ENCODE assay signal across 8 cellular contexts in the genomic region with DNA sequence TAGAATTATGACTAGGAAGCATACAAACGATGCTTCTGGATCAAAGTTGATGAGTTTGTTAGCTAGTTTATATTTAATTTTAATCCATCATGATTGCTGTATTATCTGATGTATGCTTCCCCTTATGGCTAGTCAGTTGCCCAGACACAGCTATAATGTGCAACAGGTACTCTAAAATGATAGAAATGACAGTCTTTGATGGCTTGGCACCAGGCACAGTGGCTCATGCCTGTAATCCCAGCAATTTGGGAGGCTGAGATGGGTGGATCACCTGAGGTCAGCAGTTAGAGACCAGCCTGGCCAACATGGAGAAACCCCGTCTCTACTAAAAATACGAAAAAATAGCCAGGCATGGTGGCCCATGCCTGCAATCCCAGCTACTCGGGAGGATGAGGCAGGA. TPM values are rescaled to one million over a fixed set of nuclear protein-coding genes. Genes with fewer than 3 reads are reported as not detected.
DNase-seq lines count a peak whose midpoint lies in the region; ATAC-seq and TF ChIP-seq lines count a peak whose summit lies in the region.
"Not testable (repeated sequence)": the region's sequence is repeated elsewhere in the genome, so short reads cannot be mapped to it uniquely, and the experiment has no call there.

No MANE protein-coding gene starts in this region.

- peak overlapping the region; percentile 99; the same call in 1 of the 3 replicates for H3K4me3 Mint-ChIP-seq in GM23338
- H3K4me3 Mint-ChIP-seq in activated T-cell treated with anti-CD3 and anti-CD28 coated beads, Interleukin-2, amount 50 U/mL, for 24 hours: peak overlapping the region; percentile 99
- H3K4me3 Mint-ChIP-seq in activated naive CD8-positive, alpha-beta T cell treated with anti-CD3 and anti-CD28 coated beads, Interleukin-2, amount 10 ng/mL, durations not matched to agents 7 days and 5 days: peak overlapping the region; percentile 99
- H3K4me3 Mint-ChIP-seq in effector memory CD8-positive, alpha-beta T cell: peak overlapping the region; percentile 97 to 98
- peak overlapping the region in 2 of 3 experiments; percentile 100 for H3K4me3 Mint-ChIP-seq in nephron
- H3K4me3 Mint-ChIP-seq in stimulated activated naive CD8-positive, alpha-beta T cell treated with anti-CD3 and anti-CD28 coated beads, Interleukin-15, amount 100 ng/mL, for 72 hours: peak overlapping the region; percentile 92 to 100

- intact Hi-C loops in PC-3 (cut with micrococcal nuclease): not testable (repeated sequence)

- H3K4me1 ChIP-seq in BLaER1 (peaks cover 23% of the 10 kb centered on the region), PC-3 (ENCODE audit: insufficient read depth, low read length) (peaks cover 20% of the 10 kb centered on the region)
- not testable (repeated sequence) for H3K4me1 ChIP-seq in GM23338 (ENCODE audit: insufficient read depth)

- H3K4me1 Mint-ChIP-seq in GM23338: not testable (repeated sequence)
- H3K4me1 Mint-ChIP-seq in activated T-cell treated with anti-CD3 and anti-CD28 coated beads, Interleukin-2, amount 50 U/mL, for 24 hours (ENCODE audit: low read depth): peaks cover 52% of the 10 kb centered on the region
- peaks cover 40% of the 10 kb centered on the region for H3K4me1 Mint-ChIP-seq in activated naive CD8-positive, alpha-beta T cell treated with anti-CD3 and anti-CD28 coated beads, Interleukin-2, amount 10 ng/mL, durations not matched to agents 7 days and 5 days
- H3K4me1 Mint-ChIP-seq in effector memory CD8-positive, alpha-beta T cell (ENCODE audit: low read depth in 2 of 2): peaks cover 17 to 27% of the 10 kb centered on the region in 2 donors
- H3K4me1 Mint-ChIP-seq in nephron: peaks cover 24% of the 10 kb centered on the region
- peaks cover 37% of the 10 kb centered on the region for H3K4me1 Mint-ChIP-seq in stimulated activated naive CD8-positive, alpha-beta T cell treated with anti-CD3 and anti-CD28 coated beads, Interleukin-15, amount 100 ng/mL, for 72 hours

- not testable (repeated sequence) for ATAC-seq in GM23338; PC-3; activated naive CD8-positive, alpha-beta T cell treated with anti-CD3 and anti-CD28 coated beads, Interleukin-2, amount 10 ng/mL, durations not matched to agents 7 days and 5 days (ENCODE audit: low read depth); effector memory CD8-positive, alpha-beta T cell (replicated peaks); stimulated activated naive CD8-positive, alpha-beta T cell treated with anti-CD3 and anti-CD28 coated beads, Interleukin-15, amount 100 ng/mL, for 72 hours

- H2AFZ ChIP-seq in GM23338; PC-3 (ENCODE audit: low read length): not testable (repeated sequence)

- H3K27ac Mint-ChIP-seq in GM23338; activated T-cell treated with anti-CD3 and anti-CD28 coated beads, Interleukin-2, amount 50 U/mL, for 24 hours; activated naive CD8-positive, alpha-beta T cell treated with anti-CD3 and anti-CD28 coated beads, Interleukin-2, amount 10 ng/mL, durations not matched to agents 7 days and 5 days; nephron: not testable (repeated sequence)
- peak overlapping the region; percentile 100 for H3K27ac Mint-ChIP-seq in effector memory CD8-positive, alpha-beta T cell
- H3K27ac Mint-ChIP-seq in stimulated activated naive CD8-positive, alpha-beta T cell treated with anti-CD3 and anti-CD28 coated beads, Interleukin-15, amount 100 ng/mL, for 72 hours: peak overlapping the region in 1 of 2 donors; percentile 67

- not testable (repeated sequence) for H3K9me3 ChIP-seq in BLaER1; PC-3 (ENCODE audit: low read length)

- not testable (repeated sequence) for BruUV-seq in PC-3 (replicated peaks; lab: Mats Ljungman, UMichigan)

- H3K36me3 ChIP-seq in BLaER1 (peaks cover 28% of the 10 kb centered on the region), GM23338 (ENCODE audit: insufficient read depth) (peaks cover 29% of the 10 kb centered on the region; the same call in 1 of the 2 replicates), PC-3 (ENCODE audit: low read depth, low read length) (peaks cover 23% of the 10 kb centered on the region)

- H3K36me3 Mint-ChIP-seq in GM23338 (ENCODE audit: low read depth) (peaks cover 59% of the 10 kb centered on the region), nephron (ENCODE audit: low read depth) (peaks cover 20% of the 10 kb centered on the region)
- peaks cover 73% of the 10 kb centered on the region for H3K36me3 Mint-ChIP-seq in activated T-cell treated with anti-CD3 and anti-CD28 coated beads, Interleukin-2, amount 50 U/mL, for 24 hours (ENCODE audit: low read depth)
- peaks cover 21% of the 10 kb centered on the region for H3K36me3 Mint-ChIP-seq in activated naive CD8-positive, alpha-beta T cell treated with anti-CD3 and anti-CD28 coated beads, Interleukin-2, amount 10 ng/mL, durations not matched to agents 7 days and 5 days
- H3K36me3 Mint-ChIP-seq in effector memory CD8-positive, alpha-beta T cell (ENCODE audit: insufficient read depth): peaks cover 58% of the 10 kb centered on the region

- H3K9me3 Mint-ChIP-seq in GM23338; activated T-cell treated with anti-CD3 and anti-CD28 coated beads, Interleukin-2, amount 50 U/mL, for 24 hours; activated naive CD8-positive, alpha-beta T cell treated with anti-CD3 and anti-CD28 coated beads, Interleukin-2, amount 10 ng/mL, durations not matched to agents 7 days and 5 days; effector memory CD8-positive, alpha-beta T cell; nephron; stimulated activated naive CD8-positive, alpha-beta T cell treated with anti-CD3 and anti-CD28 coated beads, Interleukin-15, amount 100 ng/mL, for 72 hours: not testable (repeated sequence)

- CTCF ChIA-PET in PC-3 (lab: Charles Lee): not testable (repeated sequence)

- H4K20me1 ChIP-seq in BLaER1; GM23338 (replicated peaks; ENCODE audit: insufficient read depth); PC-3 (ENCODE audit: low read length): not testable (repeated sequence)

- not testable (repeated sequence) for H3K27ac ChIP-seq in BLaER1; GM23338 (ENCODE audit: low read depth); PC-3 (ENCODE audit: low read length)

- not testable (repeated sequence) for TF ChIP-seq CTCF in GM23338 (conservative IDR thresholded peaks at IDR 0.05; ENCODE audit: low read depth in 2 of 2); PC-3 (conservative IDR thresholded peaks at IDR 0.05; ENCODE audit: low read depth, low read length); nephron (IDR thresholded peaks at IDR 0.05; ENCODE audit: unreplicated experiment in 3 of 3)

- not testable (repeated sequence) for H3K9ac ChIP-seq in BLaER1; PC-3 (ENCODE audit: low read length)

- H3K27me3 ChIP-seq in BLaER1; GM23338 (ENCODE audit: insufficient read depth); PC-3 (ENCODE audit: low read length): not testable (repeated sequence)

- H3K27me3 Mint-ChIP-seq in GM23338 (ENCODE audit: insufficient read depth, low read depth, poor library complexity); activated T-cell treated with anti-CD3 and anti-CD28 coated beads, Interleukin-2, amount 50 U/mL, for 24 hours; activated naive CD8-positive, alpha-beta T cell treated with anti-CD3 and anti-CD28 coated beads, Interleukin-2, amount 10 ng/mL, durations not matched to agents 7 days and 5 days; effector memory CD8-positive, alpha-beta T cell; nephron (ENCODE audit: low read depth); stimulated activated naive CD8-positive, alpha-beta T cell treated with anti-CD3 and anti-CD28 coated beads, Interleukin-15, amount 100 ng/mL, for 72 hours: not testable (repeated sequence)

- not testable (repeated sequence) for H3F3A ChIP-seq in GM23338 (replicated peaks; ENCODE audit: low read depth); PC-3 (ENCODE audit: low read length, unreplicated experiment)

- POLR2A ChIA-PET in PC-3 (lab: Charles Lee; ENCODE audit: unreplicated experiment): not testable (repeated sequence)
- POLR2A ChIA-PET in activated naive CD8-positive, alpha-beta T cell treated with anti-CD3 and anti-CD28 coated beads, Interleukin-2, amount 10 ng/mL, durations not matched to agents 7 days and 5 days (lab: Charles Lee): interaction anchor here (0.5 to 1.3 kb wide), 3 partner anchors 57 to 1038 kb away, joined by 4 to 11 read pairs (median 6); a partner anchor contains a TSS

- DNase-seq in GM23338 (ENCODE audit: low spot score); PC-3; activated T-cell treated with anti-CD3 and anti-CD28 coated beads, Interleukin-2, amount 50 U/mL, for 24 hours; activated naive CD8-positive, alpha-beta T cell treated with anti-CD3 and anti-CD28 coated beads, Interleukin-2, amount 10 ng/mL, durations not matched to agents 7 days and 5 days; effector memory CD8-positive, alpha-beta T cell; stimulated activated naive CD8-positive, alpha-beta T cell treated with anti-CD3 and anti-CD28 coated beads, Interleukin-15, amount 100 ng/mL, for 72 hours: not testable (repeated sequence)

- H3K4me3 ChIP-seq in BLaER1; GM23338; PC-3 (ENCODE audit: low read length): not testable (repeated sequence)

- H3K79me2 ChIP-seq in GM23338 (replicated peaks; ENCODE audit: insufficient read depth) (peaks cover 27% of the 10 kb centered on the region), PC-3 (ENCODE audit: low read length) (peaks cover 29% of the 10 kb centered on the region)

- not testable (repeated sequence) for H3K9me2 ChIP-seq in GM23338 (ENCODE audit: insufficient read depth); PC-3 (replicated peaks; ENCODE audit: low read length)

- peak overlapping the region; percentile 23; the same call in 1 of the 2 replicates for H3K4me2 ChIP-seq in BLaER1
- H3K4me2 ChIP-seq in GM23338: not testable (repeated sequence)
- H3K4me2 ChIP-seq in PC-3 (ENCODE audit: low read length): peak overlapping the region; percentile 0; the same call in 1 of the 2 replicates

RNA-seq across cellular contexts. Expression of a gene that starts 2.2 kb away (rescaled TPM):
- 25.1 and 38.5 TPM in 2 replicates for total RNA-seq in GM23338 (2014; rRNA removed; shearing (Covaris generic))
- 170 and 175 TPM in 2 replicates for polyA plus RNA-seq in GM23338 (2016; fragmentation: Nextera tagmentation; extraction: Ambion mirVana)
- 25.6 and 36.8 TPM in 2 replicates for total RNA-seq in PC-3 (2014; rRNA removed)
- 10 to 100 TPM; 40.0 to 41.5 TPM for total RNA-seq in activated naive CD8-positive, alpha-beta T cell treated with anti-CD3 and anti-CD28 coated beads, Interleukin-2, amount 10 ng/mL, durations not matched to agents 7 days and 5 days
